In the genomic region with DNA sequence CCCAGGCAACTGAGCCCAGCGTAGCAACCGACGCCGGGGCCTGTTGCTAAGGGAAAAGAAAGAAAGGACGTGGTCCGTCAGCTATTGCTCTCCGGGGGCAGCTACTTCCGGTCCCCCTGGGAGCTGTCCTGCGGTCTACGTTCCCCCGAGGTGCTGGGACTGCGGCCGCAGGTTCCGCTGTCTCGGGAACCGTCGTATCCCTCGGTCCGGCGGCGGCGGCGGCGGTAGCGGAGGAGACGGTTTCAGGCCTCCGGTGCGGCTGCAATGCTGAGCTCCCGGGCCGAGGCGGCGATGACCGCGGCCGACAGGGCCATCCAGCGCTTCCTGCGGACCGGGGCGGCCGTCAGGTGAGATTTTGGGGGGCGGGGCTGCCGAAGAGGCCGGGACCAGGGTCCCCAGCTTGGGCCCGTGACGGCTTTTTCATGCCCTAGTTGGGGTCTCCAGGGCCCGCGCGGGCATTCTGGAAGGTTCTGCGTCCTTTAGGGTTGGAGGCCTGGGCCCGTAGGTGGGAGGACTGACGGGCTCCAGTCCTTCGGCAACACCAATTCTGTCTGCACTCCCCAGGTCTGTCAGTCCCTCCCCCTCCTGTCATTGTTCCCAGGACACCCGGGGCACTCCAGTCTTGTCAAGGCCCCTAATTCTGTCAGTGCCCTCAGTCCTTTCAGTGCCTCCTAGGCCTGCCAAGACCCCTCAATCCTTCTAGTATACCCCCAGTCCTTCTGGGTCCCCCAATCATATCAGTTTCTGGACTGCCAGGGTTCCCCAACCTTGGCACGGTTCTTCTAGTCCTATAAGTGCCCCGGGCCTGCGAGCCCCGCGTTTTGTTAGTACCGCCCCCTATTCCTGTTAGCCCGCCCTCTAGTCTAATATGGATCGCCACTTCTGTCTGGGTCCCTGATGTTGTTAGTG, we compare ENCODE assay signal across 8 cellular contexts. TPM values are rescaled to one million over a fixed set of nuclear protein-coding genes. Genes with fewer than 3 reads are reported as not detected.
A peak's percentile ranks its signal among the peaks of the same experiment; 100 is the strongest.
DNase-seq lines count a peak whose midpoint lies in the region; ATAC-seq and TF ChIP-seq lines count a peak whose summit lies in the region.

A gene with protein sequence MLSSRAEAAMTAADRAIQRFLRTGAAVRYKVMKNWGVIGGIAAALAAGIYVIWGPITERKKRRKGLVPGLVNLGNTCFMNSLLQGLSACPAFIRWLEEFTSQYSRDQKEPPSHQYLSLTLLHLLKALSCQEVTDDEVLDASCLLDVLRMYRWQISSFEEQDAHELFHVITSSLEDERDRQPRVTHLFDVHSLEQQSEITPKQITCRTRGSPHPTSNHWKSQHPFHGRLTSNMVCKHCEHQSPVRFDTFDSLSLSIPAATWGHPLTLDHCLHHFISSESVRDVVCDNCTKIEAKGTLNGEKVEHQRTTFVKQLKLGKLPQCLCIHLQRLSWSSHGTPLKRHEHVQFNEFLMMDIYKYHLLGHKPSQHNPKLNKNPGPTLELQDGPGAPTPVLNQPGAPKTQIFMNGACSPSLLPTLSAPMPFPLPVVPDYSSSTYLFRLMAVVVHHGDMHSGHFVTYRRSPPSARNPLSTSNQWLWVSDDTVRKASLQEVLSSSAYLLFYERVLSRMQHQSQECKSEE (plus strand): TSS at position 162 of the 909 bp plus-strand sequence. CDS start 103 bp downstream, at position 265.

- no peak within 1 kb of the TSS for H3K27ac ChIP-seq in HUES64 (ENCODE audit: low read depth, low read length)
- peak within 1 kb of the TSS; percentile 85 for H3K27ac ChIP-seq in OCI-LY7 (ENCODE audit: low read depth, low read length, poor library complexity, severe bottlenecking)
- H3K27ac ChIP-seq in esophagus (ENCODE audit: low read depth in 2 of 2, low read length in 1 of 2) = peak within 1 kb of the TSS; percentile 84 to 85

- DNase-seq in DMS 273 treated with DMSO at 0.1 percent for 48 hours (lab: John Stamatoyannopoulos, UW) (peak; percentile 33), OCI-LY7 (ENCODE audit: low spot score) (peak; percentile 92)
- DNase-seq in activated T-cell treated with anti-CD3 and anti-CD28 coated beads, Interleukin-2, amount 50 U/mL, for 1 hour = peak; percentile 88
- DNase-seq in stimulated activated CD8-positive, alpha-beta memory T cell treated with anti-CD3 and anti-CD28 coated beads, Interleukin-4, amount 100 ng/mL, for 4 hours (ENCODE audit: low read depth in 2 of 2, low spot score in 1 of 2) = peak; percentile 65 to 66

- H3K9me3 ChIP-seq in HUES64 (ENCODE audit: insufficient read depth, low read depth, low read length) (no peaks in the 10 kb centered on the region), OCI-LY7 (ENCODE audit: low read length) (no peaks in the 10 kb centered on the region), esophagus (ENCODE audit: control insufficient read depth in 2 of 2, insufficient read depth in 1 of 2, low read depth in 1 of 2, low read length in 1 of 2) (no peaks in the 10 kb centered on the region), mucosa of stomach (ENCODE audit: control insufficient read depth, low read length) (no peaks in the 10 kb centered on the region)

- peak within 1 kb of the TSS; percentile 99 for H3K4me2 ChIP-seq in OCI-LY7 (ENCODE audit: low read length)

- peaks cover 44% of the 10 kb centered on the region for H3K79me2 ChIP-seq in OCI-LY7 (ENCODE audit: insufficient read depth, low read depth, low read length)

- intact Hi-C loops in OCI-LY7 (cut with micrococcal nuclease; ENCODE audit: unreplicated experiment) = loop anchor here (1.0 kb wide), 2 partner anchors 10 to 41 kb away; a partner anchor contains a TSS

- whole genome bisulfite sequencing in HUES64 = under 1% methylated on average over 61 of the region's 61 CpGs
- 0% methylated on average over 57 to 61 of the region's 61 CpGs for whole genome bisulfite sequencing in esophagus, 2 donors

- H4K20me1 ChIP-seq in OCI-LY7 (ENCODE audit: insufficient read depth, low read length) = no peaks in the 10 kb centered on the region

- peak within 1 kb of the TSS; percentile 60 for H3K9ac ChIP-seq in HUES64 (ENCODE audit: low read depth, low read length)
- peak within 1 kb of the TSS; percentile 96 for H3K9ac ChIP-seq in mucosa of stomach (ENCODE audit: low read length)

- H3K27me3 ChIP-seq in HUES64 (ENCODE audit: insufficient read depth, low read length) = no peaks in the 10 kb centered on the region
- no peaks in the 10 kb centered on the region for H3K27me3 ChIP-seq in esophagus (ENCODE audit: control insufficient read depth in 1 of 2, insufficient read depth in 2 of 2, low read length in 2 of 2)
- H3K27me3 ChIP-seq in mucosa of stomach (ENCODE audit: control insufficient read depth, insufficient read depth, low read length) = no peaks in the 10 kb centered on the region

- H2AFZ ChIP-seq in OCI-LY7 (ENCODE audit: low read length) = peak within 1 kb of the TSS; percentile 65; the same call in 1 of the 2 replicates

- TF ChIP-seq CTCF in OCI-LY7 (conservative IDR thresholded peaks at IDR 0.05; ENCODE audit: low read length) = no peak

- H3K4me3 ChIP-seq in HUES64 (ENCODE audit: low read length) = peak within 1 kb of the TSS; percentile 93
- H3K4me3 ChIP-seq in OCI-LY7 (ENCODE audit: low read depth, low read length, poor library complexity, severe bottlenecking) = peak within 1 kb of the TSS; percentile 81
- H3K4me3 ChIP-seq in esophagus (ENCODE audit: low read depth in 1 of 2, low read length in 2 of 2) = peak within 1 kb of the TSS; percentile 87 to 95
- peak within 1 kb of the TSS; percentile 99 for H3K4me3 ChIP-seq in mucosa of stomach (ENCODE audit: low read length)

- ATAC-seq in GM21515 (IDR thresholded peaks at IDR 0.05; ENCODE audit: unreplicated experiment) = peak; percentile 76

- no peaks in the 10 kb centered on the region; the same call in 1 of the 2 replicates for H3K4me1 ChIP-seq in HUES64 (ENCODE audit: insufficient read depth, low read length)
- H3K4me1 ChIP-seq in OCI-LY7 (ENCODE audit: insufficient read depth, low read length, poor library complexity, severe bottlenecking) = peaks cover 42% of the 10 kb centered on the region
- H3K4me1 ChIP-seq in esophagus (ENCODE audit: control insufficient read depth in 2 of 2, insufficient read depth in 2 of 2, low read length in 1 of 2) = no peaks in the 10 kb centered on the region
- peaks cover 5% of the 10 kb centered on the region for H3K4me1 ChIP-seq in mucosa of stomach (ENCODE audit: control insufficient read depth, insufficient read depth, low read length)

- H3K9me2 ChIP-seq in OCI-LY7 (ENCODE audit: insufficient read depth, low read length) = no peaks in the 10 kb centered on the region

- BruUV-seq in OCI-LY7 (replicated peaks; lab: Mats Ljungman, UMichigan) = no TSS peak

- CTCF ChIA-PET in OCI-LY7 (lab: Charles Lee; ENCODE audit: unreplicated experiment) = no interaction called here

- no peaks in the 10 kb centered on the region for H3K36me3 ChIP-seq in HUES64 (ENCODE audit: insufficient read depth, low read length)
- H3K36me3 ChIP-seq in OCI-LY7 (ENCODE audit: insufficient read depth, low read length) = peaks cover 22% of the 10 kb centered on the region; the same call in 1 of the 2 replicates
- H3K36me3 ChIP-seq in esophagus (ENCODE audit: control insufficient read depth in 2 of 2, insufficient read depth in 2 of 2, low read length in 1 of 2) = peaks cover 0 to 2% of the 10 kb centered on the region in 2 donors
- H3K36me3 ChIP-seq in mucosa of stomach (ENCODE audit: control insufficient read depth, insufficient read depth, low read length) = no peaks in the 10 kb centered on the region

- POLR2A ChIA-PET in OCI-LY7 (lab: Charles Lee) = interaction anchor here (1.0 to 1.7 kb wide), 3 partner anchors 9 to 39 kb away, joined by 4 to 9 read pairs (median 4); no protein-coding TSS in a partner anchor

RNA-seq across cellular contexts. Expression of the gene that starts here (rescaled TPM):
- 5.6 TPM for polyA plus RNA-seq in HUES64 (2013, experiment 1 of 2)
- 7.0 TPM for polyA plus RNA-seq in HUES64 (2013, experiment 2 of 2)
- total RNA-seq in OCI-LY7 (2014; rRNA removed; shearing (Covaris generic)) = 15.7 and 17.1 TPM in 2 replicates
- total RNA-seq in OCI-LY7 (2022) = 36.2 and 38.6 TPM in 2 replicates
- polyA plus RNA-seq in esophagus = 1 to 10 TPM; 3.8 to 4.3 TPM

Comparison
In these comparisons a context has a peak if more than half of its experiments do, and no peak if none do; other contexts are left out.
1. DNase-seq: peak in every context shown above with its lines; median percentile 92 in OCI-LY7; 88 in activated T-cell treated with anti-CD3 and anti-CD28 coated beads, Interleukin-2, amount 50 U/mL, for 1 hour; 66 in stimulated activated CD8-positive, alpha-beta memory T cell treated with anti-CD3 and anti-CD28 coated beads, Interleukin-4, amount 100 ng/mL, for 4 hours; 33 in DMS 273 treated with DMSO at 0.1 percent for 48 hours.